Comparison of ENCODE assay signal across 21 cellular contexts in genomic region chr20:57214427-57214826, GRCh38. TPM values are rescaled to one million over a fixed set of nuclear protein-coding genes. Genes with fewer than 3 reads are reported as not detected.
DNase-seq lines count a peak whose midpoint lies in the region; ATAC-seq, FAIRE-seq and TF ChIP-seq lines count a peak whose summit lies in the region.
"Had no signal": no experiment of that assay in that cellular context is flagged by ENCODE, and none has a peak within 500 bp of the region (broad histone marks: within the 10 kb centered on the region; RNA-seq: fewer than 3 reads in every experiment).

No MANE protein-coding gene starts in this region.

- H3K23me2 ChIP-seq in H1 (ENCODE audit: low read depth, low read length) = peaks cover 9% of the 10 kb centered on the region; the same call in 1 of the 2 replicates

- no peak for TF ChIP-seq RAD21 in H1 (IDR thresholded peaks at IDR 0.05 in 1 of 2, conservative IDR thresholded peaks at IDR 0.05 in 1 of 2; ENCODE audit: low read depth in 2 of 2, low read length in 2 of 2)

- H3K27me3 ChIP-seq in OCI-LY1 (ENCODE audit: insufficient read depth, low read length) (no peaks in the 10 kb centered on the region), H1 (replicated peaks in 1 of 4; ENCODE audit: control insufficient read depth in 3 of 4, extremely low read depth in 1 of 4, insufficient read depth in 3 of 4, low read length in 3 of 4) (peaks cover 0 to 5% (median 2%) of the 10 kb centered on the region in 4 experiments; a peak in 2 of 7 replicates), osteoblast (ENCODE audit: insufficient read depth, low read length) (no peaks in the 10 kb centered on the region)

- peak overlapping the region; percentile 46; the same call in 1 of the 2 replicates for H2BK15ac ChIP-seq in H1 (ENCODE audit: low read length)

- H3K9me2 ChIP-seq in OCI-LY1 (ENCODE audit: low read depth, low read length) = no peaks in the 10 kb centered on the region

- H3K27ac ChIP-seq in OCI-LY1 (ENCODE audit: low read depth, low read length, poor library complexity, severe bottlenecking) (peak overlapping the region; percentile 61), H1 (ENCODE audit: low read depth, low read length) (no peak overlapping the region), osteoblast (ENCODE audit: low read depth, low read length) (no peak overlapping the region)
- H3K27ac ChIP-seq: GM23248 had no signal

- no peaks in the 10 kb centered on the region for H3K9me3 ChIP-seq in OCI-LY1 (ENCODE audit: low read length)
- H3K9me3 ChIP-seq in H1 (ENCODE audit: insufficient read depth in 2 of 2, low read depth in 1 of 2, low read length in 1 of 2) = no peaks in the 10 kb centered on the region
- no peaks in the 10 kb centered on the region for H3K9me3 ChIP-seq in osteoblast (ENCODE audit: low read depth, low read length)

- FAIRE-seq in H1 (lab: Jason Lieb, UNC) = no peak
- FAIRE-seq: G401.6, GM12892, GM19239 had no signal

- H3K79me2 ChIP-seq in OCI-LY1 (ENCODE audit: insufficient read depth, low read length) = peaks cover 22% of the 10 kb centered on the region
- H3K79me2 ChIP-seq in H1 (ENCODE audit: control insufficient read depth in 1 of 2, insufficient read depth in 2 of 2, low read length in 2 of 2) = no peaks in the 10 kb centered on the region
- no peaks in the 10 kb centered on the region for H3K79me2 ChIP-seq in osteoblast (ENCODE audit: insufficient read depth, low read length)

- H4K20me1 ChIP-seq in OCI-LY1 (ENCODE audit: insufficient read depth, low read length) (no peaks in the 10 kb centered on the region), H1 (replicated peaks in 1 of 2; ENCODE audit: control insufficient read depth in 1 of 2, insufficient read depth in 2 of 2, low read length in 2 of 2) (no peaks in the 10 kb centered on the region), osteoblast (ENCODE audit: insufficient read depth, low read length) (no peaks in the 10 kb centered on the region)

- no peak for TF ChIP-seq EP300 in H1 (IDR thresholded peaks at IDR 0.05; ENCODE audit: borderline replicate concordance in 1 of 2, low read depth in 2 of 2, low read length in 2 of 2)

- H3K56ac ChIP-seq in H1 (replicated peaks; ENCODE audit: insufficient read length, low read depth, low read length) = no peak overlapping the region

- H2BK120ac ChIP-seq in H1 (replicated peaks; ENCODE audit: low read depth, low read length) = no peak overlapping the region

- H3K4ac ChIP-seq in H1 (replicated peaks; ENCODE audit: insufficient read length, low read depth, low read length) = no peak overlapping the region

- DNase-seq in H1 (ENCODE audit: low read depth in 1 of 2, low spot score in 2 of 2) (no peak), osteoblast (ENCODE audit: insufficient read length, low spot score, missing footprints) (peak; percentile 74), CD1c-positive myeloid dendritic cell (ENCODE audit: extremely low spot score) (no peak), HPDE6-E6E7 (ENCODE audit: extremely low spot score) (no peak), T-helper 9 cell (no peak)
- DNase-seq: C1 segment of cervical spinal cord; Caco-2; CD4-positive, CD25-positive, alpha-beta regulatory T cell; CD8-positive, alpha-beta T cell; DMS153; DND-41; GM23248; H9; HFFc6 had no signal

- ATAC-seq in HG03095 (IDR thresholded peaks at IDR 0.05; ENCODE audit: unreplicated experiment) = no peak
- ATAC-seq: CD8-positive, alpha-beta T cell; HCT116 had no signal

- no peak overlapping the region for H4K91ac ChIP-seq in H1 (replicated peaks; ENCODE audit: insufficient read length, low read length)

- no peak overlapping the region for H3K18ac ChIP-seq in H1 (ENCODE audit: extremely low read depth, low read length)

- H3K4me2 ChIP-seq in OCI-LY1 (ENCODE audit: low read length) = no peak overlapping the region
- no peak overlapping the region for H3K4me2 ChIP-seq in H1 (ENCODE audit: insufficient read depth in 1 of 2, low read depth in 2 of 2, low read length in 2 of 2)
- no peak overlapping the region for H3K4me2 ChIP-seq in osteoblast (ENCODE audit: insufficient read depth, low read length)

- no peak overlapping the region for H4K8ac ChIP-seq in H1 (ENCODE audit: extremely low read depth, insufficient read depth, low read length)

- H3K14ac ChIP-seq in H1 (ENCODE audit: insufficient read length) = no peak overlapping the region

- no peak overlapping the region for H3K4me3 ChIP-seq in OCI-LY1 (ENCODE audit: low read depth, low read length, poor library complexity, severe bottlenecking)
- H3K4me3 ChIP-seq in H1 (ENCODE audit: extremely low read depth in 1 of 4, insufficient read depth in 2 of 4, low read depth in 3 of 4, low read length in 4 of 4) = no peak overlapping the region
- H3K4me3 ChIP-seq in osteoblast (ENCODE audit: insufficient read depth, low read length) = no peak overlapping the region
- H3K4me3 ChIP-seq: GM23248 had no signal

- H2BK5ac ChIP-seq in H1 (ENCODE audit: low read depth, low read length) = no peak overlapping the region

- no peak for TF ChIP-seq POLR2A in H1 (IDR thresholded peaks at IDR 0.05; ENCODE audit: control extremely low read depth in 1 of 2, low read depth in 2 of 2, low read length in 2 of 2)

- H2AK5ac ChIP-seq in H1 (ENCODE audit: low read depth, low read length) = no peak overlapping the region

- 88% methylated on average over 7 of the region's 8 CpGs; no CpG with 5 or more reads in 1 of the 2 experiments for WGBS in H1 (ENCODE audit: extremely low coverage in 1 of 2, insufficient coverage in 1 of 2, insufficient read length in 1 of 2, insufficient replicate concordance in 2 of 2, low coverage in 1 of 2, low lambda C conversion rate in 2 of 2, missing lambda C conversion rate in 1 of 2), 2 experiments

- H3K79me1 ChIP-seq in H1 (ENCODE audit: low read depth, low read length) = no peaks in the 10 kb centered on the region

- H3K4me1 ChIP-seq in OCI-LY1 (ENCODE audit: insufficient read depth, low read length, severe bottlenecking) = peaks cover 24% of the 10 kb centered on the region
- peaks cover 0 to 28% (median 15%) of the 10 kb centered on the region in 4 experiments; a peak in 6 of 7 replicates for H3K4me1 ChIP-seq in H1 (replicated peaks in 1 of 4; ENCODE audit: control insufficient read depth in 3 of 4, insufficient read depth in 4 of 4, low read length in 3 of 4)
- no peaks in the 10 kb centered on the region for H3K4me1 ChIP-seq in osteoblast (ENCODE audit: insufficient read depth, low read length)

- no peak overlapping the region for H2BK20ac ChIP-seq in H1 (ENCODE audit: low read length)

- H4K5ac ChIP-seq in H1 (ENCODE audit: insufficient read length, low read depth, low read length) = no peak overlapping the region

- peaks cover 100% of the 10 kb centered on the region for H3K36me3 ChIP-seq in OCI-LY1 (ENCODE audit: insufficient read depth, low read length)
- peaks cover 0 to 7% (median 0%) of the 10 kb centered on the region in 4 experiments; a peak in 4 of 8 replicates for H3K36me3 ChIP-seq in H1 (ENCODE audit: control insufficient read depth in 2 of 4, insufficient read depth in 4 of 4, low read length in 3 of 4)
- no peaks in the 10 kb centered on the region for H3K36me3 ChIP-seq in osteoblast (ENCODE audit: insufficient read depth, low read length)

- TF ChIP-seq CTCF in OCI-LY1 (IDR thresholded peaks at IDR 0.05; ENCODE audit: low read length) (no peak), H1 (IDR thresholded peaks at IDR 0.05; ENCODE audit: control extremely low read depth in 1 of 3, insufficient read depth in 1 of 3, low read depth in 1 of 3, low read length in 3 of 3) (no peak), osteoblast (IDR thresholded peaks at IDR 0.05; ENCODE audit: extremely low read depth, low read depth, low read length) (no peak)

- H3K23ac ChIP-seq in H1 (ENCODE audit: insufficient read length) = no peak overlapping the region

- POLR2A ChIA-PET in H1 (lab: Charles Lee; ENCODE audit: partially characterized antibody) = interaction anchor here (0.7 kb wide), 1 partner anchor 16 kb away, joined by 3 read pairs; no protein-coding TSS in a partner anchor

- H2AFZ ChIP-seq in OCI-LY1 (ENCODE audit: low read length) = no peak overlapping the region
- no peak overlapping the region for H2AFZ ChIP-seq in H1 (ENCODE audit: low read length)
- no peak overlapping the region for H2AFZ ChIP-seq in osteoblast (ENCODE audit: low read length)
- H2AFZ ChIP-seq: GM23248 had no signal

- no peak overlapping the region for H2BK12ac ChIP-seq in H1 (ENCODE audit: low read depth, low read length)

- 0 out of 2 replicates have a peak, but pooled peaks cover 3% of the 10 kb centered on the region for H3F3A ChIP-seq in OCI-LY1 (ENCODE audit: insufficient read depth, low read length)

- CTCF ChIA-PET in H1 (lab: Charles Lee; ENCODE audit: partially characterized antibody) = interaction anchor here (0.5 to 3.1 kb wide), 6 partner anchors 16 to 1961 kb away, joined by 3 to 12 read pairs (median 4); no protein-coding TSS in a partner anchor

- H3K9ac ChIP-seq in OCI-LY1 (ENCODE audit: low read length) (no peak overlapping the region), H1 (replicated peaks in 1 of 4; ENCODE audit: extremely low read depth in 1 of 4, low read depth in 3 of 4, low read length in 3 of 4) (no peak overlapping the region)
- H3K9ac ChIP-seq: GM23248 had no signal

TF ChIP-seq in H1, 55 proteins besides CTCF, POLR2A, EP300 and RAD21:
- TF ChIP-seq CEBPB (IDR thresholded peaks at IDR 0.05; ENCODE audit: low read depth, low read length) (no peak), CREB1 (IDR thresholded peaks at IDR 0.05) (no peak)

RNA-seq across cellular contexts. Expression of gene BMP7, which starts 52.0 kb away (rescaled TPM):
- total RNA-seq in H1 (2021; fragmentation: NEBNext Ultra II Directional; extraction: Animal tissue kit (Norgen Biotek cat#: 25700)) = 7.2 and 9.2 TPM in 2 replicates
- 14.7 and 29.5 TPM in 2 replicates for polyA plus RNA-seq in H1 (2011; rRNA removed)
- polyA plus RNA-seq in H1 (2011; cell fraction: cytosol; rRNA removed) = 19.0 TPM
- polyA plus RNA-seq in H1 (2011; cell fraction: nucleus; rRNA removed) = 26.5 TPM
- 4.3 to 11.0 TPM (median 8.6 TPM) in 4 replicates for polyA plus RNA-seq in H1 (2012, experiment 1 of 2)
- 4.3 TPM for polyA plus RNA-seq in H1 (2012, experiment 2 of 2)
- 8.0 TPM for polyA plus RNA-seq in H1 (2013, experiment 1 of 2)
- polyA plus RNA-seq in H1 (2013, experiment 2 of 2) = 9.6 TPM
- polyA minus RNA-seq in H1 (2011; rRNA and poly(A)+ RNA removed) = 6.7 and 12.4 TPM in 2 replicates
- polyA minus RNA-seq in H1 (2011; cell fraction: cytosol; rRNA and poly(A)+ RNA removed) = 14.2 TPM
- polyA minus RNA-seq in H1 (2011; cell fraction: nucleus; rRNA and poly(A)+ RNA removed) = 13.2 TPM
- total RNA-seq in osteoblast = not detected in 2 replicates
- total RNA-seq: CD4-positive, CD25-positive, alpha-beta regulatory T cell; CD8-positive, alpha-beta T cell; GM23248; HFFc6 had no signal
- polyA plus RNA-seq: BJ; CD4-positive, CD25-positive, alpha-beta regulatory T cell; GM23248 had no signal
